19 cellular contexts compared by ENCODE assay signal in genomic region chr4:182768821-182769220, GRCh38.
"Had no signal": no experiment of that assay in that cellular context is flagged by ENCODE, and none has a peak within 500 bp of the region (broad histone marks: within the 10 kb centered on the region; RNA-seq: fewer than 3 reads in every experiment).

No MANE protein-coding gene starts in this region.

- H3K27me3 Mint-ChIP-seq: dendritic cell treated with granulocyte-macrophage colony-stimulating factor and Interleukin-4, amounts not matched to agents 40 ng/mL and 50 ng/mL, for 4 days had no signal

- H3K27ac ChIP-seq: esophagus muscularis mucosa, prostate gland, right lobe of liver, suprapubic skin, upper lobe of left lung, WERI-Rb-1 had no signal

- H3K27ac Mint-ChIP-seq: activated CD8-positive, alpha-beta T cell treated with anti-CD3 and anti-CD28 coated beads for 36 hours; activated T-cell treated with anti-CD3 and anti-CD28 coated beads, Interleukin-2, amount 50 U/mL, for 72 hours; dendritic cell treated with granulocyte-macrophage colony-stimulating factor and Interleukin-4, amounts not matched to agents 40 ng/mL and 50 ng/mL, for 4 days; natural killer cell had no signal

- H3K4me1 ChIP-seq: esophagus muscularis mucosa, prostate gland, right lobe of liver, suprapubic skin had no signal

- H3K4me1 Mint-ChIP-seq: central memory CD8-positive, alpha-beta T cell; natural killer cell had no signal

- H3K36me3 Mint-ChIP-seq: natural killer cell had no signal

- H3K27me3 ChIP-seq: esophagus muscularis mucosa, right lobe of liver, suprapubic skin, upper lobe of left lung had no signal

- ATAC-seq: activated CD8-positive, alpha-beta T cell treated with anti-CD3 and anti-CD28 coated beads for 36 hours; activated T-cell treated with anti-CD3 and anti-CD28 coated beads, Interleukin-2, amount 50 U/mL, for 72 hours; left colon; natural killer cell; right lobe of liver; stimulated activated naive CD8-positive, alpha-beta T cell treated with anti-CD3 and anti-CD28 coated beads, Interleukin-15, Interleukin-2, amounts not matched to agents 100 U/mL and 50 U/mL, for 24 hours had no signal

- H3K9me3 ChIP-seq: esophagus muscularis mucosa, prostate gland, right lobe of liver, suprapubic skin, upper lobe of left lung had no signal

- H3K4me3 ChIP-seq: esophagus muscularis mucosa, lung, prostate gland, right lobe of liver, suprapubic skin, upper lobe of left lung had no signal

- DNase-seq: activated CD4-positive, alpha-beta T cell treated with anti-CD3 and anti-CD28 coated beads for 4 hours; activated CD8-positive, alpha-beta memory T cell treated with anti-CD3 and anti-CD28 coated beads, Interleukin-2, amount 50 U/mL, for 4 hours; activated CD8-positive, alpha-beta T cell treated with anti-CD3 and anti-CD28 coated beads for 36 hours; activated gamma-delta T cell treated with Interleukin-2 at 50 U/mL for 16 hours; activated T-cell treated with anti-CD3 and anti-CD28 coated beads, Interleukin-2, amount 50 U/mL, for 72 hours; left colon; natural killer cell; right lobe of liver; stimulated activated CD4-positive, alpha-beta T cell treated with anti-CD3 and anti-CD28 coated beads, Interleukin-2, amount 100 ng/mL, for 48 hours; stimulated activated naive CD8-positive, alpha-beta T cell treated with anti-CD3 and anti-CD28 coated beads, Interleukin-15, Interleukin-2, amounts not matched to agents 100 U/mL and 50 U/mL, for 24 hours; SW 1271; WERI-Rb-1 had no signal

- H3K9me3 Mint-ChIP-seq: activated CD8-positive, alpha-beta T cell treated with anti-CD3 and anti-CD28 coated beads for 36 hours; activated T-cell treated with anti-CD3 and anti-CD28 coated beads, Interleukin-2, amount 50 U/mL, for 72 hours; central memory CD8-positive, alpha-beta T cell; dendritic cell treated with granulocyte-macrophage colony-stimulating factor and Interleukin-4, amounts not matched to agents 40 ng/mL and 50 ng/mL, for 4 days; natural killer cell had no signal

- H3K36me3 ChIP-seq: prostate gland, right lobe of liver, suprapubic skin, upper lobe of left lung, WERI-Rb-1 had no signal

- H3K4me3 Mint-ChIP-seq: activated CD8-positive, alpha-beta T cell treated with anti-CD3 and anti-CD28 coated beads for 36 hours; activated T-cell treated with anti-CD3 and anti-CD28 coated beads, Interleukin-2, amount 50 U/mL, for 72 hours; central memory CD8-positive, alpha-beta T cell; dendritic cell treated with granulocyte-macrophage colony-stimulating factor and Interleukin-4, amounts not matched to agents 40 ng/mL and 50 ng/mL, for 4 days; natural killer cell had no signal
